ENCODE assay signal across 1 cellular context in the genomic region with DNA sequence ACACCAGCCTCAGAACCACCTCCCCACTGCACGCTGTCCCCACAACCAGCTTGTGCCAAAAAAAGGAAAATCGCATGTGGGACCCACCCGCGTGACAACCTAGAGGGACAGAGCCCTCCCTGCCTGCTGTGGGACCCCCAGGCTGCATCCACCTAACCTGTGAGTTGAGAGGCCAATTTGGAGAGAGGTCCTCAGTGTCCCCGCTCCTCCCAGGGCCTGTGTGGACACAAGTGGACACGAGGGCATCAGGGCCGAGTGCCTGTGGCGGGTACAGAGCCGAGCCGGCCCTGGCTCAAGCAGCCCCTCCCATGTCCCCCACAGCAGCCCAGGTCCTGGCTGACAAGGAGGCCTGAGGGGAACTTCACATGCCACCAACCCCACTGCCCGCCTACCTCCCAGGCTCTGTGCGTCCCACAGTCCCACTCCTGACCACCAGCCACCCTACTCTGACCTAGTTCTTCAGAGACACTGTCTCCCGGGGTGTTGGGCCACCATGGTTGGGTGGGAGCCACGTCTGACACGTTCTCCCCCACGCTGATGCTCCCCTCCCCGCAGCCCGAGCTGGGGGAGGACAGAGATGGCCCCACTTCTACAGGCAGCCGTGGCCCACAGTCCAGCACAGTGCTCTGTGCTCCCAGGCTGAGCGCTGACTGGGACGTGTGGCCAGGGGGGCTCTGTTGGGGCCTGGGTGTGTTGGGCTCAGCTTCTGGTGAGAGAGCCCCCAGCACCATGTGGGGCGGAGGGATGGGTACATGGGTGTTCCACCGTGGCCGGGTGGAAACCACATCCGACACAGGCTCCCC.
A peak's percentile ranks its signal among the peaks of the same experiment; 100 is the strongest.
TF ChIP-seq lines count a peak whose summit lies in the region.

No MANE protein-coding gene starts in this region.

TF ChIP-seq in HepG2, 621 proteins besides CTCF, POLR2A, EP300 and RAD21:
- TF ChIP-seq, protein P1, sequence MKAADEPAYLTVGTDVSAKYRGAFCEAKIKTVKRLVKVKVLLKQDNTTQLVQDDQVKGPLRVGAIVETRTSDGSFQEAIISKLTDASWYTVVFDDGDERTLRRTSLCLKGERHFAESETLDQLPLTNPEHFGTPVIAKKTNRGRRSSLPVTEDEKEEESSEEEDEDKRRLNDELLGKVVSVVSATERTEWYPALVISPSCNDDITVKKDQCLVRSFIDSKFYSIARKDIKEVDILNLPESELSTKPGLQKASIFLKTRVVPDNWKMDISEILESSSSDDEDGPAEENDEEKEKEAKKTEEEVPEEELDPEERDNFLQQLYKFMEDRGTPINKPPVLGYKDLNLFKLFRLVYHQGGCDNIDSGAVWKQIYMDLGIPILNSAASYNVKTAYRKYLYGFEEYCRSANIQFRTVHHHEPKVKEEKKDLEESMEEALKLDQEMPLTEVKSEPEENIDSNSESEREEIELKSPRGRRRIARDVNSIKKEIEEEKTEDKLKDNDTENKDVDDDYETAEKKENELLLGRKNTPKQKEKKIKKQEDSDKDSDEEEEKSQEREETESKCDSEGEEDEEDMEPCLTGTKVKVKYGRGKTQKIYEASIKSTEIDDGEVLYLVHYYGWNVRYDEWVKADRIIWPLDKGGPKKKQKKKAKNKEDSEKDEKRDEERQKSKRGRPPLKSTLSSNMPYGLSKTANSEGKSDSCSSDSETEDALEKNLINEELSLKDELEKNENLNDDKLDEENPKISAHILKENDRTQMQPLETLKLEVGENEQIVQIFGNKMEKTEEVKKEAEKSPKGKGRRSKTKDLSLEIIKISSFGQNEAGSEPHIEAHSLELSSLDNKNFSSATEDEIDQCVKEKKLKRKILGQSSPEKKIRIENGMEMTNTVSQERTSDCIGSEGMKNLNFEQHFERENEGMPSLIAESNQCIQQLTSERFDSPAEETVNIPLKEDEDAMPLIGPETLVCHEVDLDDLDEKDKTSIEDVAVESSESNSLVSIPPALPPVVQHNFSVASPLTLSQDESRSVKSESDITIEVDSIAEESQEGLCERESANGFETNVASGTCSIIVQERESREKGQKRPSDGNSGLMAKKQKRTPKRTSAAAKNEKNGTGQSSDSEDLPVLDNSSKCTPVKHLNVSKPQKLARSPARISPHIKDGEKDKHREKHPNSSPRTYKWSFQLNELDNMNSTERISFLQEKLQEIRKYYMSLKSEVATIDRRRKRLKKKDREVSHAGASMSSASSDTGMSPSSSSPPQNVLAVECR (CRISPR knock-in tag; IDR thresholded peaks at IDR 0.05; ENCODE audit: borderline replicate concordance): 0 out of 2 replicates have a peak, but pooled peaks have one; percentile 2
- TF ChIP-seq RBFOX2 (IDR thresholded peaks at IDR 0.05; ENCODE audit: low read depth, low read length) (0 out of 2 replicates have a peak, but pooled peaks have one; percentile 24), NFIB (CRISPR knock-in tag; IDR thresholded peaks at IDR 0.05; ENCODE audit: borderline replicate concordance) (no peak), NCOR1 (IDR thresholded peaks at IDR 0.05; ENCODE audit: borderline replicate concordance, low read length) (no peak), SSRP1 (CRISPR knock-in tag; IDR thresholded peaks at IDR 0.05) (0 out of 2 replicates have a peak, but pooled peaks have one; percentile 8), NONO (IDR thresholded peaks at IDR 0.05) (no peak), NONO (CRISPR knock-in tag; conservative IDR thresholded peaks at IDR 0.05) (0 out of 2 replicates have a peak, but pooled peaks have one; percentile 1), TRIM22 (IDR thresholded peaks at IDR 0.05) (no peak), AGO2 (optimal IDR thresholded peaks at IDR 0.05; ENCODE audit: low read depth, low read length) (peak; percentile 12), RBM22 (optimal IDR thresholded peaks at IDR 0.05; ENCODE audit: low read length) (peak; percentile 12)
